ENCODE assay signal across 8 cellular contexts in genomic region chr6:157274471-157275226, GRCh38. TPM values are rescaled to one million over a fixed set of nuclear protein-coding genes. Genes with fewer than 3 reads are reported as not detected.
A peak's percentile ranks its signal among the peaks of the same experiment; 100 is the strongest.
DNase-seq lines count a peak whose midpoint lies in the region; ATAC-seq and TF ChIP-seq lines count a peak whose summit lies in the region.

No MANE protein-coding gene starts in this region.

- TF ChIP-seq EP300 in neural cell (conservative IDR thresholded peaks at IDR 0.05; ENCODE audit: poor library complexity, severe bottlenecking) = peak; percentile 37
- TF ChIP-seq EP300 in stomach (IDR thresholded peaks at IDR 0.05) = no peak

- dilution Hi-C loops in IMR-90 (cut with HindIII; ENCODE audit: low sequenced_read_pairs, unreplicated experiment) = no loop called here

- H3K14ac ChIP-seq in IMR-90 (replicated peaks; ENCODE audit: low read depth, low read length) = peak overlapping the region; percentile 96

- H4K8ac ChIP-seq in IMR-90 (ENCODE audit: low read depth in 2 of 2, low read length in 2 of 2) = peak overlapping the region; percentile 85 to 99; a peak in 3 of 4 replicates

- TF ChIP-seq CTCF in IMR-90 (conservative IDR thresholded peaks at IDR 0.05; ENCODE audit: low read depth, low read length) (peak; percentile 85), neural cell (IDR thresholded peaks at IDR 0.05; ENCODE audit: poor library complexity, severe bottlenecking) (peak; percentile 97), stomach (IDR thresholded peaks at IDR 0.05) (peak in 3 of 7 experiments; percentile 80 to 95 (median 89))

- CTCF ChIA-PET in IMR-90 (lab: Yijun Ruan, JAX) = no interaction called here

- H2BK120ac ChIP-seq in IMR-90 (ENCODE audit: low read depth, low read length) = peak overlapping the region; percentile 93

- peak; percentile 78 for TF ChIP-seq RAD21 in IMR-90 (IDR thresholded peaks at IDR 0.05; ENCODE audit: low read length)
- TF ChIP-seq RAD21 in neural cell (conservative IDR thresholded peaks at IDR 0.05) = peak; percentile 92

- no peaks in the 10 kb centered on the region for H3F3A ChIP-seq in neural cell (ENCODE audit: insufficient read depth, low read length, poor library complexity, severe bottlenecking)

- H4K20me1 ChIP-seq in IMR-90 (ENCODE audit: insufficient read depth, low read length) = no peaks in the 10 kb centered on the region
- H4K20me1 ChIP-seq in neural cell (ENCODE audit: insufficient read depth) = no peaks in the 10 kb centered on the region

- H3K4me2 ChIP-seq in IMR-90 (ENCODE audit: low read depth, low read length) (peak overlapping the region; percentile 91), neural cell (ENCODE audit: low read length) (no peak overlapping the region)

- 1% methylated on average over 46 of the region's 93 CpGs; no CpG with 5 or more reads in 1 of the 2 experiments for WGBS in IMR-90 (ENCODE audit: extremely low coverage in 2 of 2, insufficient read length in 1 of 2), 2 experiments
- WGBS in stomach, 5 donors = 0 to 2% (median 1%) methylated on average over 31 to 93 of the region's 93 CpGs

- H3K27ac ChIP-seq in IMR-90 (ENCODE audit: insufficient read depth, low read length) (peak overlapping the region; percentile 79), neural cell (ENCODE audit: low read length) (no peak overlapping the region), stomach (peak overlapping the region; percentile 71 to 91 (median 82))

- H3K9me2 ChIP-seq in neural cell (ENCODE audit: insufficient read depth, low read length) = no peaks in the 10 kb centered on the region

- H3K4ac ChIP-seq in IMR-90 (ENCODE audit: low read depth, low read length) = peak overlapping the region; percentile 90

- peaks cover 3% of the 10 kb centered on the region; the same call in 1 of the 2 replicates for H3K9me1 ChIP-seq in IMR-90 (ENCODE audit: insufficient read depth, low read length)

- no peak overlapping the region; the same call in 2 of the 3 replicates for H2BK15ac ChIP-seq in IMR-90 (ENCODE audit: low read depth, low read length)

- peak overlapping the region; percentile 99 for H4K5ac ChIP-seq in IMR-90 (ENCODE audit: low read depth, low read length)

- DNase-seq in DMS53 treated with DMSO at 0.1 percent for 48 hours (lab: John Stamatoyannopoulos, UW; ENCODE audit: unreplicated experiment) = peak; percentile 42
- peak; percentile 57 for DNase-seq in IMR-90
- peak; percentile 83 for DNase-seq in RPMI7951 (ENCODE audit: low read depth)
- peak; percentile 75 for DNase-seq in activated T-helper 9 cell treated with anti-CD3 and anti-CD28 coated beads, Interleukin-2, amount 50 U/mL, for 16 hours (ENCODE audit: low read depth)
- DNase-seq in fibroblast of the conjunctiva (ENCODE audit: low read depth) = peak; percentile 24
- peak; percentile 74 for DNase-seq in stomach

- H3K18ac ChIP-seq in IMR-90 (ENCODE audit: low read depth, low read length) = peak overlapping the region; percentile 67; the same call in 1 of the 2 replicates

- H3K4me3 ChIP-seq in IMR-90 (ENCODE audit: insufficient read depth, low read depth, low read length) = peak overlapping the region; percentile 90
- H3K4me3 ChIP-seq in neural cell (ENCODE audit: low read length) = peak overlapping the region; percentile 73
- H3K4me3 ChIP-seq in stomach = peak overlapping the region; percentile 63 to 74 (median 70)

- TF ChIP-seq POLR2A in IMR-90 (IDR thresholded peaks at IDR 0.05; ENCODE audit: low read depth, low read length) = peak; percentile 67
- no peak for TF ChIP-seq POLR2A in stomach (IDR thresholded peaks at IDR 0.05)

- ATAC-seq in GM21576 (IDR thresholded peaks at IDR 0.05; ENCODE audit: unreplicated experiment) (peak; percentile 85), IMR-90 (ENCODE audit: low read depth) (peak; percentile 99)

- POLR2A ChIA-PET in IMR-90 (lab: Charles Lee; ENCODE audit: unreplicated experiment) = interaction anchor here (0.5 to 0.6 kb wide), 2 partner anchors 15 to 1168 kb away, joined by 3 to 4 read pairs; no protein-coding TSS in a partner anchor

- no peaks in the 10 kb centered on the region for H3K79me2 ChIP-seq in neural cell (replicated peaks; ENCODE audit: insufficient read depth, low read length)

- H3K9me3 ChIP-seq in IMR-90 (ENCODE audit: control insufficient read depth, insufficient read depth, low read length) (no peaks in the 10 kb centered on the region), neural cell (ENCODE audit: low read length) (no peaks in the 10 kb centered on the region), stomach (no peaks in the 10 kb centered on the region)

- in situ Hi-C loops in IMR-90 (cut with MboI; ENCODE audit: low sequenced_read_pairs) = no loop called here

- intact Hi-C loops in IMR-90 (cut with micrococcal nuclease) = loop anchor here (1.0 to 10.0 kb wide), 3 partner anchors 240 to 1948 kb away; no protein-coding TSS in a partner anchor
- intact Hi-C loops in stomach (cut with DNase I; ENCODE audit: low total_unique reads) = loop anchor here (10.0 kb wide), 1 partner anchor 50 kb away; no protein-coding TSS in a partner anchor

- H2BK5ac ChIP-seq in IMR-90 (ENCODE audit: low read depth, low read length, poor library complexity, severe bottlenecking) = peak overlapping the region; percentile 78

- H3K79me1 ChIP-seq in IMR-90 (ENCODE audit: low read depth in 1 of 2, low read length in 2 of 2) = peaks cover 0 to 4% of the 10 kb centered on the region in 2 experiments; a peak in 2 of 4 replicates

- peak overlapping the region; percentile 95 for H2AK9ac ChIP-seq in IMR-90 (replicated peaks; ENCODE audit: low read depth, low read length, poor library complexity)

- peak overlapping the region; percentile 89 for H3K56ac ChIP-seq in IMR-90 (ENCODE audit: extremely low read depth, insufficient read depth, low read length)

- H4K91ac ChIP-seq in IMR-90 (ENCODE audit: insufficient read depth, low read depth, low read length) = peak overlapping the region; percentile 81

- H2BK20ac ChIP-seq in IMR-90 (ENCODE audit: low read depth, low read length) = 0 out of 2 replicates have a peak overlapping the region, but pooled peaks have one; percentile 45

- no peaks in the 10 kb centered on the region for H3K36me3 ChIP-seq in IMR-90 (ENCODE audit: control insufficient read depth, insufficient read depth, low read length)
- H3K36me3 ChIP-seq in neural cell (ENCODE audit: insufficient read depth, low read length) = no peaks in the 10 kb centered on the region
- H3K36me3 ChIP-seq in stomach = no peaks in the 10 kb centered on the region

- H3K27me3 ChIP-seq in IMR-90 (ENCODE audit: control insufficient read depth, insufficient read depth, low read length) (no peaks in the 10 kb centered on the region), neural cell (ENCODE audit: insufficient read depth, low read depth, low read length) (peaks cover 9% of the 10 kb centered on the region), stomach (no peaks in the 10 kb centered on the region)

- peak overlapping the region; percentile 91 for H3K23ac ChIP-seq in IMR-90 (ENCODE audit: low read depth, low read length)

- BruUV-seq in IMR-90 (replicated peaks; lab: Mats Ljungman, UMichigan) = no TSS peak

- no peak overlapping the region for H2AK5ac ChIP-seq in IMR-90 (ENCODE audit: low read depth, low read length)

- H3K4me1 ChIP-seq in IMR-90 (ENCODE audit: control insufficient read depth, insufficient read depth, low read length) (peaks cover 3% of the 10 kb centered on the region), stomach (peaks cover 9 to 23% (median 17%) of the 10 kb centered on the region in 4 donors)

- H2AFZ ChIP-seq in IMR-90 (replicated peaks; ENCODE audit: low read length, poor library complexity) (peak overlapping the region; percentile 100), neural cell (ENCODE audit: low read depth, low read length) (peak overlapping the region; percentile 63)

- H3K9ac ChIP-seq in IMR-90 (ENCODE audit: low read depth, low read length) (peak overlapping the region; percentile 77), neural cell (ENCODE audit: low read length) (peak overlapping the region; percentile 69)

TF ChIP-seq in IMR-90, 13 proteins besides CTCF, POLR2A, EP300 and RAD21 (continues in another document):
- no peak for TF ChIP-seq CEBPB (IDR thresholded peaks at IDR 0.05; ENCODE audit: low read depth, low read length)
- peak; percentile 35; the same call in 1 of the 2 replicates for TF ChIP-seq USF2 (IDR thresholded peaks at IDR 0.05; ENCODE audit: low read depth, low read length)
- no peak for TF ChIP-seq MXI1 (IDR thresholded peaks at IDR 0.05; ENCODE audit: borderline replicate concordance, low read depth, low read length)
- no peak for TF ChIP-seq CHD1 (IDR thresholded peaks at IDR 0.05; ENCODE audit: low read depth, low read length)
- no peak for TF ChIP-seq NFE2L2 (IDR thresholded peaks at IDR 0.05; ENCODE audit: low read depth, low read length)

TF ChIP-seq in neural cell, 6 proteins besides CTCF, POLR2A, EP300 and RAD21 (continues in another document):
- TF ChIP-seq EZH2 (IDR thresholded peaks at IDR 0.05; ENCODE audit: borderline replicate concordance, insufficient read depth, low read length, poor library complexity, severe bottlenecking) (no peak), SMC3 (conservative IDR thresholded peaks at IDR 0.05; ENCODE audit: poor library complexity) (peak; percentile 96), POLR2AphosphoS5 (IDR thresholded peaks at IDR 0.05) (peak; percentile 17)

RNA-seq across cellular contexts. Expression of gene TMEM242, which starts 48.7 kb away (rescaled TPM):
- total RNA-seq in IMR-90 (2012; rRNA removed) (2.3 and 4.2 TPM in 2 replicates), stomach (10 to 100 TPM in 1 of 5 donors, 1 to 10 TPM in 1, under 1 TPM in 2, not detected in 1; 0.87 to 13.8 (median 2.9) TPM)
- polyA plus RNA-seq in IMR-90 (2012; rRNA removed) (4.3 and 4.6 TPM in 2 replicates), neural cell (17.6 and 19.4 TPM in 2 replicates), stomach (1 to 10 TPM; 2.7 to 6.7 (median 4.4) TPM)
- 1.9 and 2.1 TPM in 2 replicates for polyA plus RNA-seq in IMR-90 (2012; cell fraction: cytosol; rRNA removed)
- 0.70 and 2.6 TPM in 2 replicates for polyA plus RNA-seq in IMR-90 (2012; cell fraction: nucleus; rRNA removed; ENCODE audit: low replicate concordance)
- 8.2 and 9.3 TPM in 2 replicates for total RNA-seq in RPMI7951 (2014; rRNA removed; shearing (Covaris generic))
- 14.9 and 18.9 TPM in 2 replicates for polyA minus RNA-seq in neural cell

Comparison
In these comparisons a context has a peak if more than half of its experiments do, and no peak if none do; other contexts are left out.
1. DNase-seq: peak in every context shown above with its lines; median percentile 83 in RPMI7951; 75 in activated T-helper 9 cell treated with anti-CD3 and anti-CD28 coated beads, Interleukin-2, amount 50 U/mL, for 16 hours; 74 in stomach; 57 in IMR-90; 42 in DMS53 treated with DMSO at 0.1 percent for 48 hours; 24 in fibroblast of the conjunctiva.